9 cellular contexts compared by ENCODE assay signal in genomic region chr6:137878810-137879285, GRCh38. TPM values are rescaled to one million over a fixed set of nuclear protein-coding genes. Genes with fewer than 3 reads are reported as not detected.
DNase-seq lines count a peak whose midpoint lies in the region; ATAC-seq and TF ChIP-seq lines count a peak whose summit lies in the region.
"Had no signal": no experiment of that assay in that cellular context is flagged by ENCODE, and none has a peak within 500 bp of the region (broad histone marks: within the 10 kb centered on the region; RNA-seq: fewer than 3 reads in every experiment).

No MANE protein-coding gene starts in this region.

- H3K27ac Mint-ChIP-seq in activated T-cell treated with anti-CD3 and anti-CD28 coated beads, Interleukin-2, amount 50 U/mL, for 24 hours = peak overlapping the region; percentile 95

- H3K36me3 Mint-ChIP-seq in activated T-cell treated with anti-CD3 and anti-CD28 coated beads, Interleukin-2, amount 50 U/mL, for 24 hours (ENCODE audit: low read depth) = peaks cover 97% of the 10 kb centered on the region

- H3K4me3 Mint-ChIP-seq in activated T-cell treated with anti-CD3 and anti-CD28 coated beads, Interleukin-2, amount 50 U/mL, for 24 hours = peak overlapping the region; percentile 93

- no peak for DNase-seq in activated T-cell treated with anti-CD3 and anti-CD28 coated beads, Interleukin-2, amount 50 U/mL, for 24 hours
- DNase-seq in activated T-cell treated with anti-CD3 and anti-CD28 coated beads for 4 hours (no peak), astrocyte of the cerebellum (ENCODE audit: low read depth) (no peak), iPS-NIHi11 (ENCODE audit: low spot score) (peak; percentile 75), stomach (no peak), DMS53 (lab: John Stamatoyannopoulos, UW) (no peak)
- DNase-seq: NCI-H446 treated with DMSO at 0.1 percent for 48 hours had no signal

- no peak overlapping the region for H3K4me3 ChIP-seq in astrocyte of the cerebellum (ENCODE audit: low read depth, low read length)
- no peak overlapping the region for H3K4me3 ChIP-seq in stomach

- WGBS in stomach, 5 donors = 66 to 80% (median 78%) methylated on average over 23 of the region's 23 CpGs

- peak; percentile 33 for TF ChIP-seq CTCF in astrocyte of the cerebellum (IDR thresholded peaks at IDR 0.05; ENCODE audit: low read depth, low read length, missing control alignments)
- TF ChIP-seq CTCF in stomach (IDR thresholded peaks at IDR 0.05) = no peak

- H3K27me3 ChIP-seq in stomach = no peaks in the 10 kb centered on the region

- ATAC-seq in GM19463 (IDR thresholded peaks at IDR 0.05; ENCODE audit: unreplicated experiment) = no peak
- no peak for ATAC-seq in GM21717 (IDR thresholded peaks at IDR 0.05; ENCODE audit: unreplicated experiment)

- H3K9me3 Mint-ChIP-seq in activated T-cell treated with anti-CD3 and anti-CD28 coated beads, Interleukin-2, amount 50 U/mL, for 24 hours = no peaks in the 10 kb centered on the region

- H3K27me3 Mint-ChIP-seq in activated T-cell treated with anti-CD3 and anti-CD28 coated beads, Interleukin-2, amount 50 U/mL, for 24 hours = no peaks in the 10 kb centered on the region

- peaks cover 5 to 72% (median 6%) of the 10 kb centered on the region in 4 donors for H3K4me1 ChIP-seq in stomach

- H3K4me1 Mint-ChIP-seq in activated T-cell treated with anti-CD3 and anti-CD28 coated beads, Interleukin-2, amount 50 U/mL, for 24 hours (ENCODE audit: low read depth) = peaks cover 94% of the 10 kb centered on the region

- no peak for TF ChIP-seq EP300 in stomach (IDR thresholded peaks at IDR 0.05)

- no peaks in the 10 kb centered on the region for H3K9me3 ChIP-seq in stomach

- intact Hi-C loops in stomach (cut with DNase I; ENCODE audit: low total_unique reads) = no loop called here

- in situ Hi-C loops in astrocyte of the cerebellum (cut with HindIII; ENCODE audit: low sequenced_read_pairs) = no loop called here

- H3K27ac ChIP-seq in stomach = peak overlapping the region in 3 of 5 donors; percentile 9 to 42 (median 12)

- H3K36me3 ChIP-seq in stomach = peaks cover 65 to 99% (median 93%) of the 10 kb centered on the region in 4 donors

- no peak for TF ChIP-seq POLR2A in stomach (IDR thresholded peaks at IDR 0.05)

RNA-seq across cellular contexts. Expression of gene TNFAIP3, which starts 11.8 kb away (rescaled TPM):
- 10 to 100 TPM in 4 of 5 donors, 1 to 10 TPM in 1; 7.8 to 77.0 (median 34.1) TPM for total RNA-seq in stomach
- polyA plus RNA-seq in stomach = 10 to 100 TPM in 2 of 3 donors, 1 to 10 TPM in 1; 9.5 to 13.6 (median 11.2) TPM
